Comparison of ENCODE assay signal across 9 cellular contexts in the genomic region with DNA sequence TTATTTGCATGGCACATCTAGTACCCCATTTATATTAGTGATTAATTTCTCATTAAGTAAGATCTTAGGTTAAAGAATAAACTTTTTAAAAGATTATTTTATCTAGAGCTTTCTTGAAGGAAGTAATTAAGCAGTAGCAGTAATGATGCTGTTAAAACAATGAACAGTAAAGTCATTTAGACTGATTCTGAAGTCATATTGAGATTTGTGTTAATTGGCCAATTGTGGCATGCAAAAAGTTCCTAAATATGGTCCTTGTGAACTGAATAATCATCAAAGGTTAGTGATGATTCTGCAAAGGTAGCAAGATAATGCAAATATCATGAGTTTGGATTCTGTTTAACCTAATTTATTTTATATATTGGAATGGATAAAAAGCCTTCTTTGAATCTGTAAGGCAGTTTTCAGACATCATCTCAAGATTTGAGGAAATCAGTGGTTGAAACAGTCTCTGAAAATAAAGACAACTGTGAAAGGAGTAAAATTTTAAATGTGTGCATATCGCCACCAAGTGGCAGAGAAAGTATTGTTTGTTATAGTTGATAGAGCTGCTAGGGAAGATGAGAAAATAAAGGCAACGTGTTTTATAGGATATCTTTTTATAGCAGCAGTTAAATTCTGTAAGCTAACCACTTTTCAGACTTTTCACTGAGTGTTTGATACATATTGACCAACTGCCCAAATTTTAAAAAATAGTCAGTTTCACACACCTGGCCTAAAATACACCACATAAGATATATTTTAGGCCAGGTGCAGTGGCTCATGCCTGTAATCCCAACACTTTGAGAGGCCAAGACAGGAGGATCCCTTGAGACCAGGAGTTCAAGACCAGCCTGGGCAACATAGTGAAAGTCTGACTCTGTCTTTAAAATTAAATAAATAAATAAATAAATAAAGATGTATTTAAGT.
DNase-seq lines count a peak whose midpoint lies in the region; ATAC-seq, FAIRE-seq and TF ChIP-seq lines count a peak whose summit lies in the region.
"Had no signal": no experiment of that assay in that cellular context is flagged by ENCODE, and none has a peak within 500 bp of the region (broad histone marks: within the 10 kb centered on the region; RNA-seq: fewer than 3 reads in every experiment).

No MANE protein-coding gene starts in this region.

- H3K4me3 Mint-ChIP-seq in activated CD4-positive, alpha-beta T cell treated with anti-CD3 and anti-CD28 coated beads, Interleukin-2, amount 10 ng/mL, durations not matched to agents 24 days and 14 days = no peak overlapping the region
- H3K4me3 Mint-ChIP-seq: dendritic cell treated with granulocyte-macrophage colony-stimulating factor and Interleukin-4, amounts not matched to agents 40 ng/mL and 50 ng/mL, for 4 days had no signal

- no peaks in the 10 kb centered on the region for H3K27me3 Mint-ChIP-seq in activated CD4-positive, alpha-beta T cell treated with anti-CD3 and anti-CD28 coated beads, Interleukin-2, amount 10 ng/mL, durations not matched to agents 24 days and 14 days
- H3K27me3 Mint-ChIP-seq: dendritic cell treated with granulocyte-macrophage colony-stimulating factor and Interleukin-4, amounts not matched to agents 40 ng/mL and 50 ng/mL, for 4 days had no signal

- TF ChIP-seq CTCF in GM20000 (IDR thresholded peaks at IDR 0.05; ENCODE audit: extremely low read depth, missing control alignments) = peak; percentile 32

- ATAC-seq in GM21390 (IDR thresholded peaks at IDR 0.05; ENCODE audit: unreplicated experiment) = no peak

- peak; percentile 93 for FAIRE-seq in endometrium (lab: Jason Lieb, UNC)

- H3K9me3 Mint-ChIP-seq in activated CD4-positive, alpha-beta T cell treated with anti-CD3 and anti-CD28 coated beads, Interleukin-2, amount 10 ng/mL, durations not matched to agents 24 days and 14 days = peaks cover 10% of the 10 kb centered on the region

- DNase-seq in activated CD4-positive, alpha-beta T cell treated with anti-CD3 and anti-CD28 coated beads, Interleukin-2, amount 10 ng/mL, durations not matched to agents 24 days and 14 days = peak; percentile 85
- no peak for DNase-seq in activated CD4-positive, alpha-beta T cell treated with anti-CD3 and anti-CD28 coated beads for 1 hour
- DNase-seq in GM20000 (ENCODE audit: low spot score) (peak; percentile 39), M059J (ENCODE audit: low read depth) (peak; percentile 72), SIG-M5 treated with dmso at 0.1 percent for 504 hours (lab: John Stamatoyannopoulos, UW; ENCODE audit: unreplicated experiment) (peak; percentile 68), myocyte (ENCODE audit: low read depth) (peak; percentile 78)

- peaks cover 17% of the 10 kb centered on the region for H3K4me1 Mint-ChIP-seq in activated CD4-positive, alpha-beta T cell treated with anti-CD3 and anti-CD28 coated beads, Interleukin-2, amount 10 ng/mL, durations not matched to agents 24 days and 14 days

- H3K27ac Mint-ChIP-seq in activated CD4-positive, alpha-beta T cell treated with anti-CD3 and anti-CD28 coated beads, Interleukin-2, amount 10 ng/mL, durations not matched to agents 24 days and 14 days = no peak overlapping the region
- H3K27ac Mint-ChIP-seq: dendritic cell treated with granulocyte-macrophage colony-stimulating factor and Interleukin-4, amounts not matched to agents 40 ng/mL and 50 ng/mL, for 4 days had no signal

- intact Hi-C loops in activated CD4-positive, alpha-beta T cell treated with anti-CD3 and anti-CD28 coated beads, Interleukin-2, amount 10 ng/mL, durations not matched to agents 24 days and 14 days (cut with micrococcal nuclease) = loop anchor here (1.0 to 5.0 kb wide), 5 partner anchors 33 to 423 kb away; no protein-coding TSS in a partner anchor

- H3K36me3 Mint-ChIP-seq in activated CD4-positive, alpha-beta T cell treated with anti-CD3 and anti-CD28 coated beads, Interleukin-2, amount 10 ng/mL, durations not matched to agents 24 days and 14 days (ENCODE audit: low read depth) = peaks cover 61% of the 10 kb centered on the region
